In the genomic region with DNA sequence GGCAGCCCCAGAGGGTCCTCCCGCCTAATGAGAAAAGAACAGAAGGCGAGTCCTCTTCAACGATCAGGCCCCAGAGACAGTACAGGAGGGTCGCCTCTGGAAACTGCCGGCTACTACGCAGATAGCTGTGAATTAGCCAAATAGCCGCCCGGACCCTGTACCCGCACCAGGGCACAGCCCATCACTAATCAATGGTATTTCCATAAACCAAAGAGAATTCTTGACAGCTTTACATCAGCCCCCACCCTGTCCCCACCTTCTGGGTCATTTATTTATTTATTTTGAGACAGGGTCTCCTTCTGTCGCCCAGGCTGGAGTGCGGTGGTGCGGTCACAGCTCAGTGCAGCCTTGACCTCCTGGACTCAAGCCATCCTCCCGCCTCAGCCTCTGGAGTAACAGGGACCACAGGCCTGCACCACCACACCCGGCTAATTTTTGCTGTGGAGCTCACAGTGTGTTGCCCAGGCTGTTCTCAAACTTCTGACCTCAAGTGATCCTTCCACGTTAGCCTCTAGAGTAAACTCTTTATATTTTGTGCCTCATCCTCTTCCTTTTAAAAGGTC, we compare ENCODE assay signal across 8 cellular contexts. TPM values are rescaled to one million over a fixed set of nuclear protein-coding genes. Genes with fewer than 3 reads are reported as not detected.
A peak's percentile ranks its signal among the peaks of the same experiment; 100 is the strongest.
DNase-seq lines count a peak whose midpoint lies in the region; ATAC-seq and TF ChIP-seq lines count a peak whose summit lies in the region.

No MANE protein-coding gene starts in this region.

- DNase-seq in CD4-positive, CD25-positive, alpha-beta regulatory T cell, result no peak
- no peak for DNase-seq in NB4 (ENCODE audit: low read depth)
- DNase-seq in GM03348 (ENCODE audit: low spot score), result no peak
- DNase-seq in stimulated activated CD8-positive, alpha-beta memory T cell treated with anti-CD3 and anti-CD28 coated beads, Interleukin-4, amount 100 ng/mL, for 48 hours, result no peak
- DNase-seq in stimulated activated CD4-positive, alpha-beta T cell treated with anti-CD3 and anti-CD28 coated beads, Interleukin-2, amount 100 ng/mL, for 48 hours, result no peak

- no peaks in the 10 kb centered on the region for H3K36me3 ChIP-seq in CD4-positive, CD25-positive, alpha-beta regulatory T cell (ENCODE audit: control insufficient read depth, insufficient read depth, low read length)
- H3K36me3 ChIP-seq in endocrine pancreas (ENCODE audit: control insufficient read depth, insufficient read depth, low read length) (no peaks in the 10 kb centered on the region), neutrophil (no peaks in the 10 kb centered on the region)

- TF ChIP-seq POLR2A in NB4 (IDR thresholded peaks at IDR 0.05; ENCODE audit: extremely low read depth, insufficient read length), result no peak

- H3K36me3 Mint-ChIP-seq in CD4-positive, CD25-positive, alpha-beta regulatory T cell, result peaks cover 3% of the 10 kb centered on the region

- no peaks in the 10 kb centered on the region for H3K27me3 Mint-ChIP-seq in CD4-positive, CD25-positive, alpha-beta regulatory T cell

- peak overlapping the region; percentile 55 for H3K4me3 ChIP-seq in CD4-positive, CD25-positive, alpha-beta regulatory T cell (ENCODE audit: low read depth, low read length)
- H3K4me3 ChIP-seq in NB4 (ENCODE audit: low read depth, low read length) (peak overlapping the region; percentile 50), endocrine pancreas (ENCODE audit: control insufficient read depth, insufficient read depth, low read length) (no peak overlapping the region), neutrophil (ENCODE audit: low read depth in 1 of 2, low read length in 1 of 2) (peak overlapping the region; percentile 82 to 92)

- H3K9me3 Mint-ChIP-seq in CD4-positive, CD25-positive, alpha-beta regulatory T cell, result peaks cover 0 to 1% (median 0%) of the 10 kb centered on the region in 7 donors

- no peak for ATAC-seq in CD4-positive, CD25-positive, alpha-beta regulatory T cell (ENCODE audit: low read depth in 2 of 2)
- ATAC-seq in GM18502 (IDR thresholded peaks at IDR 0.05; ENCODE audit: poor library complexity, unreplicated experiment), result no peak

- no peaks in the 10 kb centered on the region for H3K9me3 ChIP-seq in CD4-positive, CD25-positive, alpha-beta regulatory T cell (ENCODE audit: control insufficient read depth in 2 of 2, low read length in 2 of 2)
- H3K9me3 ChIP-seq in endocrine pancreas (ENCODE audit: control insufficient read depth, low read length) (no peaks in the 10 kb centered on the region), neutrophil (no peaks in the 10 kb centered on the region)

- TF ChIP-seq CTCF in NB4 (IDR thresholded peaks at IDR 0.05; ENCODE audit: low read depth, low read length) (no peak), neutrophil (IDR thresholded peaks at IDR 0.05) (no peak)

- H3K4me3 Mint-ChIP-seq in CD4-positive, CD25-positive, alpha-beta regulatory T cell, result peak overlapping the region; percentile 66 to 88 (median 84)

- H3K27ac ChIP-seq in CD4-positive, CD25-positive, alpha-beta regulatory T cell (ENCODE audit: insufficient read depth, low read length, poor library complexity, severe bottlenecking), result peak overlapping the region; percentile 89
- peak overlapping the region; percentile 86 for H3K27ac ChIP-seq in neutrophil

- peaks cover 0 to 40% (median 16%) of the 10 kb centered on the region in 4 donors for H3K4me1 Mint-ChIP-seq in CD4-positive, CD25-positive, alpha-beta regulatory T cell

- H3K27ac Mint-ChIP-seq in CD4-positive, CD25-positive, alpha-beta regulatory T cell, result peak overlapping the region; percentile 84 to 89 (median 86)

- H3K27me3 ChIP-seq in CD4-positive, CD25-positive, alpha-beta regulatory T cell (ENCODE audit: control insufficient read depth, insufficient read depth, low read length), result no peaks in the 10 kb centered on the region
- no peaks in the 10 kb centered on the region for H3K27me3 ChIP-seq in endocrine pancreas (ENCODE audit: control insufficient read depth, insufficient read depth, low read length)
- no peaks in the 10 kb centered on the region for H3K27me3 ChIP-seq in neutrophil

- peak overlapping the region; percentile 94 for H3K9ac ChIP-seq in endocrine pancreas (ENCODE audit: control insufficient read depth, insufficient read depth, low read length)

- peaks cover 20% of the 10 kb centered on the region for H3K4me1 ChIP-seq in CD4-positive, CD25-positive, alpha-beta regulatory T cell (ENCODE audit: control insufficient read depth, insufficient read depth, low read length, poor library complexity, severe bottlenecking)
- H3K4me1 ChIP-seq in endocrine pancreas (ENCODE audit: control insufficient read depth, insufficient read depth, low read length) (peaks cover 5% of the 10 kb centered on the region), neutrophil (ENCODE audit: control insufficient read depth in 1 of 2, insufficient read depth in 1 of 2, low read depth in 1 of 2, low read length in 1 of 2) (peaks cover 37 to 43% of the 10 kb centered on the region in 2 experiments)

RNA-seq across cellular contexts. Expression of a gene that starts 0.8 kb away (rescaled TPM):
- 104 TPM for total RNA-seq in CD4-positive, CD25-positive, alpha-beta regulatory T cell
- polyA plus RNA-seq in CD4-positive, CD25-positive, alpha-beta regulatory T cell, result 10 to 100 TPM; 22.0 to 24.9 (median 23.5) TPM

RNA-seq across cellular contexts. Expression of a gene that starts 13.1 kb away (rescaled TPM):
- not detected for total RNA-seq in CD4-positive, CD25-positive, alpha-beta regulatory T cell
- polyA plus RNA-seq in CD4-positive, CD25-positive, alpha-beta regulatory T cell, result not detected

RNA-seq across cellular contexts. Expression of a gene that starts 17.5 kb away (rescaled TPM):
- total RNA-seq in CD4-positive, CD25-positive, alpha-beta regulatory T cell, result 27.4 TPM
- 10 to 100 TPM in 3 of 4 donors, 1 to 10 TPM in 1; 9.1 to 15.2 (median 11.6) TPM for polyA plus RNA-seq in CD4-positive, CD25-positive, alpha-beta regulatory T cell

RNA-seq across cellular contexts. Expression of a gene that starts 31.3 kb away (rescaled TPM):
- total RNA-seq in CD4-positive, CD25-positive, alpha-beta regulatory T cell, result 2.6 TPM
- polyA plus RNA-seq in CD4-positive, CD25-positive, alpha-beta regulatory T cell, result not detected

RNA-seq across cellular contexts. Expression of a gene that starts 44.8 kb away (rescaled TPM):
- total RNA-seq in CD4-positive, CD25-positive, alpha-beta regulatory T cell, result not detected
- polyA plus RNA-seq in CD4-positive, CD25-positive, alpha-beta regulatory T cell, result not detected
